In genomic region chr1:43639990-43640794, GRCh38 we compare ENCODE assay signal across 21 cellular contexts. TPM values are rescaled to one million over a fixed set of nuclear protein-coding genes. Genes with fewer than 3 reads are reported as not detected.
A peak's percentile ranks its signal among the peaks of the same experiment; 100 is the strongest.
DNase-seq lines count a peak whose midpoint lies in the region; ATAC-seq, FAIRE-seq and TF ChIP-seq lines count a peak whose summit lies in the region.
"Had no signal": no experiment of that assay in that cellular context is flagged by ENCODE, and none has a peak within 500 bp of the region (broad histone marks: within the 10 kb centered on the region; RNA-seq: fewer than 3 reads in every experiment).

No MANE protein-coding gene starts in this region.

- intact Hi-C loops in Calu3 (cut with micrococcal nuclease; ENCODE audit: unreplicated experiment) (no loop called here), HepG2 (cut with micrococcal nuclease; ENCODE audit: unreplicated experiment) (no loop called here)

- 36% methylated on average over 5 of the region's 5 CpGs for WGBS in HepG2 (ENCODE audit: low lambda C conversion rate)

- no TSS peak for BruUV-seq in Calu3 (replicated peaks; lab: Mats Ljungman, UMichigan)
- BruUV-seq in HepG2 (replicated peaks; lab: Mats Ljungman, UMichigan): no TSS peak

- H3F3A ChIP-seq in GM23338 (replicated peaks; ENCODE audit: low read depth): no peaks in the 10 kb centered on the region
- H3F3A ChIP-seq in neural progenitor cell (ENCODE audit: low read depth): no peaks in the 10 kb centered on the region

- H3K9me3 ChIP-seq in T-helper 17 cell (ENCODE audit: control insufficient read depth, low read length, poor library complexity, severe bottlenecking): no peaks in the 10 kb centered on the region
- H3K9me3 ChIP-seq in HepG2 (ENCODE audit: low read length): no peaks in the 10 kb centered on the region
- no peaks in the 10 kb centered on the region for H3K9me3 ChIP-seq in neural progenitor cell (ENCODE audit: low read depth)
- H3K9me3 ChIP-seq: left ventricle myocardium inferior, SJSA1, vagina had no signal

- H3K9me3 Mint-ChIP-seq in Calu3 (ENCODE audit: low read depth, unreplicated experiment) (no peaks in the 10 kb centered on the region), GM23338 (peaks cover 3% of the 10 kb centered on the region; the same call in 1 of the 3 replicates), immature natural killer cell (no peaks in the 10 kb centered on the region), neural progenitor cell (no peaks in the 10 kb centered on the region)

- H3K4me2 ChIP-seq in GM23338 (no peak overlapping the region), HepG2 (ENCODE audit: low read depth, low read length) (no peak overlapping the region), neural progenitor cell (no peak overlapping the region)

- ATAC-seq in GM23338 (peak; percentile 51), T-helper 17 cell (no peak), HepG2 (peak; percentile 71)
- ATAC-seq: sciatic nerve had no signal

- POLR2A ChIA-PET in HepG2 (lab: Yijun Ruan, JAX): interaction anchor here (1.0 to 2.9 kb wide), 2 partner anchors 8 to 10 kb away, joined by 3 to 15 read pairs; partner anchors contain the start of gene KDM4A

- H3K79me2 ChIP-seq in GM23338 (replicated peaks; ENCODE audit: insufficient read depth) (no peaks in the 10 kb centered on the region), HepG2 (ENCODE audit: insufficient read depth, low read length) (no peaks in the 10 kb centered on the region), neural progenitor cell (ENCODE audit: low read depth) (no peaks in the 10 kb centered on the region)

- H3K4me1 ChIP-seq in GM23338 (ENCODE audit: insufficient read depth): no peaks in the 10 kb centered on the region
- H3K4me1 ChIP-seq in HepG2 (ENCODE audit: insufficient read depth, low read length): peaks cover 27% of the 10 kb centered on the region
- H3K4me1 ChIP-seq in neural progenitor cell: no peaks in the 10 kb centered on the region
- H3K4me1 ChIP-seq: left ventricle myocardium inferior, SJSA1, vagina had no signal

- TF ChIP-seq CTCF in Calu3 (IDR thresholded peaks at IDR 0.05; ENCODE audit: unreplicated experiment) (no peak), GM23338 (conservative IDR thresholded peaks at IDR 0.05; ENCODE audit: low read depth in 2 of 2) (peak in 1 of 2 experiments; percentile 20; a peak in 2 of 4 replicates), HepG2 (CRISPR knock-in tag; IDR thresholded peaks at IDR 0.05) (peak; percentile 46), neural progenitor cell (IDR thresholded peaks at IDR 0.05) (no peak)

- no peaks in the 10 kb centered on the region for H3K36me3 ChIP-seq in GM23338 (ENCODE audit: insufficient read depth)
- no peaks in the 10 kb centered on the region for H3K36me3 ChIP-seq in HepG2 (replicated peaks in 1 of 2; ENCODE audit: control insufficient read depth in 1 of 2, insufficient read depth in 2 of 2, low read length in 2 of 2)
- H3K36me3 ChIP-seq in neural progenitor cell: no peaks in the 10 kb centered on the region
- H3K36me3 ChIP-seq: left ventricle myocardium inferior, SJSA1, vagina had no signal

- no peak for TF ChIP-seq POLR2A in HepG2 (IDR thresholded peaks at IDR 0.05; ENCODE audit: insufficient read depth in 1 of 2, low read depth in 2 of 2, low read length in 2 of 2)

- peaks cover 10% of the 10 kb centered on the region for H3K36me3 Mint-ChIP-seq in Calu3 (ENCODE audit: insufficient read depth, unreplicated experiment)
- H3K36me3 Mint-ChIP-seq in GM23338 (ENCODE audit: low read depth): no peaks in the 10 kb centered on the region
- H3K36me3 Mint-ChIP-seq in T-helper 17 cell (ENCODE audit: low read depth): peaks cover 3% of the 10 kb centered on the region
- no peaks in the 10 kb centered on the region for H3K36me3 Mint-ChIP-seq in immature natural killer cell
- H3K36me3 Mint-ChIP-seq in neural progenitor cell: no peaks in the 10 kb centered on the region

- H4K20me1 ChIP-seq in GM23338 (replicated peaks; ENCODE audit: insufficient read depth) (no peaks in the 10 kb centered on the region), HepG2 (ENCODE audit: insufficient read depth, low read length) (no peaks in the 10 kb centered on the region), neural progenitor cell (ENCODE audit: low read depth) (no peaks in the 10 kb centered on the region)

- TF ChIP-seq EP300 in HepG2 (IDR thresholded peaks at IDR 0.05; ENCODE audit: low read depth in 2 of 2, low read length in 2 of 2) (no peak), HepG2 (CRISPR knock-in tag; IDR thresholded peaks at IDR 0.05; ENCODE audit: borderline replicate concordance) (no peak)

- no peaks in the 10 kb centered on the region for H3K9me2 ChIP-seq in GM23338 (ENCODE audit: insufficient read depth)

- in situ Hi-C loops in HepG2 (cut with HindIII; ENCODE audit: extremely low pct_ligation_motif_present, low pct_unique_long_range_greater_than_20kb): no loop called here

- H3K27me3 ChIP-seq in GM23338 (ENCODE audit: insufficient read depth) (no peaks in the 10 kb centered on the region), HepG2 (ENCODE audit: control insufficient read depth in 1 of 2, insufficient read depth in 2 of 2, low read length in 2 of 2) (peaks cover 2 to 15% of the 10 kb centered on the region in 2 experiments; a peak in 2 of 5 replicates), neural progenitor cell (peaks cover 2% of the 10 kb centered on the region)
- H3K27me3 ChIP-seq: SJSA1, vagina had no signal

- H3K4me3 Mint-ChIP-seq in Calu3 (ENCODE audit: low read depth, unreplicated experiment): no peak overlapping the region
- no peak overlapping the region for H3K4me3 Mint-ChIP-seq in GM23338
- H3K4me3 Mint-ChIP-seq in T-helper 17 cell: no peak overlapping the region
- no peak overlapping the region for H3K4me3 Mint-ChIP-seq in immature natural killer cell
- H3K4me3 Mint-ChIP-seq in neural progenitor cell: no peak overlapping the region

- H3K27ac Mint-ChIP-seq in Calu3 (ENCODE audit: unreplicated experiment) (no peak overlapping the region), GM23338 (no peak overlapping the region), T-helper 17 cell (peak overlapping the region; percentile 83), immature natural killer cell (no peak overlapping the region), neural progenitor cell (no peak overlapping the region)

- no peak overlapping the region for H3K4me3 ChIP-seq in GM23338
- H3K4me3 ChIP-seq in HepG2 (replicated peaks in 1 of 3; ENCODE audit: insufficient read depth in 1 of 3, low read depth in 2 of 3, low read length in 3 of 3): no peak overlapping the region
- no peak overlapping the region for H3K4me3 ChIP-seq in neural progenitor cell
- H3K4me3 ChIP-seq: left ventricle myocardium inferior, SJSA1, vagina had no signal

- CTCF ChIA-PET in Calu3 (lab: Charles Lee): no interaction called here
- CTCF ChIA-PET in HepG2 (lab: Yijun Ruan, JAX; ENCODE audit: low intra/inter-chr PET ratio, low total read pairs): interaction anchor here (0.9 kb wide), 1 partner anchor 111 kb away, joined by 3 read pairs; no protein-coding TSS in a partner anchor

- TF ChIP-seq RAD21 in HepG2 (CRISPR knock-in tag; IDR thresholded peaks at IDR 0.05): no peak

- H3K27me3 Mint-ChIP-seq in Calu3 (ENCODE audit: unreplicated experiment) (no peaks in the 10 kb centered on the region), GM23338 (ENCODE audit: insufficient read depth, low read depth, poor library complexity) (peaks cover 2% of the 10 kb centered on the region), T-helper 17 cell (peaks cover 20% of the 10 kb centered on the region), immature natural killer cell (ENCODE audit: low read depth in 3 of 3) (peaks cover 3% of the 10 kb centered on the region in 3 donors), neural progenitor cell (ENCODE audit: insufficient read depth, low read depth) (peaks cover 4% of the 10 kb centered on the region)

- H3K4me1 Mint-ChIP-seq in Calu3 (ENCODE audit: low read depth, unreplicated experiment) (peaks cover 25% of the 10 kb centered on the region), GM23338 (no peaks in the 10 kb centered on the region), T-helper 17 cell (peaks cover under 1% of the 10 kb centered on the region), immature natural killer cell (no peaks in the 10 kb centered on the region), neural progenitor cell (no peaks in the 10 kb centered on the region)

- H2AFZ ChIP-seq in GM23338 (no peak overlapping the region), HepG2 (ENCODE audit: low read length) (no peak overlapping the region), neural progenitor cell (replicated peaks) (no peak overlapping the region)

- H3K9ac ChIP-seq in HepG2 (ENCODE audit: insufficient read depth, low read depth, low read length) (no peak overlapping the region), neural progenitor cell (no peak overlapping the region)

- peak; percentile 26 for DNase-seq in Calu3
- no peak for DNase-seq in GM23338 (ENCODE audit: low spot score)
- no peak for DNase-seq in T-helper 17 cell
- no peak for DNase-seq in HepG2 (ENCODE audit: low spot score)
- DNase-seq in immature natural killer cell: no peak
- DNase-seq in activated CD4-positive, alpha-beta T cell treated with anti-CD3 and anti-CD28 coated beads, Interleukin-2, amount 50 U/mL, for 1 hour: no peak
- DNase-seq in neural progenitor cell (ENCODE audit: low spot score): no peak
- DNase-seq: AML-193; COR-L47; cortex of kidney; erythroblast; GDM1; left ventricle myocardium inferior; NCI-H1417 treated with DMSO at 0.1 percent for 48 hours; NCI-H524 treated with DMSO at 0.1 percent for 48 hours; OCI-M1; stimulated activated CD4-positive, alpha-beta T cell treated with anti-CD3 and anti-CD28 coated beads, Interleukin-1b, Interleukin-23, amount 100 ng/mL, for 48 hours had no signal

- H3K27ac ChIP-seq in GM23338 (ENCODE audit: low read depth) (no peak overlapping the region), HepG2 (ENCODE audit: extremely low read length, insufficient read depth, low read length) (no peak overlapping the region), neural progenitor cell (no peak overlapping the region)
- H3K27ac ChIP-seq: left ventricle myocardium inferior, SJSA1, vagina had no signal

- no peak for FAIRE-seq in HepG2 (lab: Jason Lieb, UNC)
- FAIRE-seq: HTR-8/SVneo had no signal

RNA-seq across cellular contexts. Expression of gene KDM4A, which starts 9.8 kb away (rescaled TPM):
- 46.4 and 47.9 TPM in 2 replicates for total RNA-seq in Calu3 (2022)
- total RNA-seq in GM23338 (2014; rRNA removed; shearing (Covaris generic)): 97.7 and 106 TPM in 2 replicates
- 47.7 and 52.2 TPM in 2 replicates for polyA plus RNA-seq in GM23338 (2016; fragmentation: Nextera tagmentation; extraction: Ambion mirVana)
- total RNA-seq in T-helper 17 cell: 10 to 100 TPM; 37.2 to 37.5 TPM
- 20.9 and 27.4 TPM in 2 replicates for total RNA-seq in HepG2 (2016; rRNA removed; fragmentation: Illumina TruSeq; extraction: Trizol)
- total RNA-seq in HepG2 (2016; cell fraction: cytosol; rRNA removed; fragmentation: Illumina TruSeq; extraction: Trizol; ENCODE audit: low read depth): 2.7 and 3.3 TPM in 2 replicates
- total RNA-seq in HepG2 (2016; cell fraction: insoluble cytoplasmic fraction; rRNA removed; fragmentation: Illumina TruSeq; extraction: Trizol): 21.8 and 25.6 TPM in 2 replicates
- 7.4 and 7.7 TPM in 2 replicates for total RNA-seq in HepG2 (2016; cell fraction: membrane; rRNA removed; fragmentation: Illumina TruSeq; extraction: Trizol)
- total RNA-seq in HepG2 (2016; cell fraction: nucleus; rRNA removed; fragmentation: Illumina TruSeq; extraction: Trizol): 17.4 and 18.8 TPM in 2 replicates
- 8.7 and 9.7 TPM in 2 replicates for polyA plus RNA-seq in HepG2 (2011; rRNA removed)
- polyA plus RNA-seq in HepG2 (2011; cell fraction: cytosol; rRNA removed): 5.2 and 7.2 TPM in 2 replicates
- polyA plus RNA-seq in HepG2 (2011; cell fraction: nucleus; rRNA removed): 7.6 and 9.7 TPM in 2 replicates
- polyA plus RNA-seq in HepG2 (2012): 8.7 and 12.1 TPM in 2 replicates
- polyA plus RNA-seq in HepG2 (2016; cell fraction: cytosol; fragmentation: Illumina TruSeq; extraction: Trizol; ENCODE audit: low read depth): 0.76 and 0.90 TPM in 2 replicates
- polyA plus RNA-seq in HepG2 (2016; cell fraction: insoluble cytoplasmic fraction; fragmentation: Illumina TruSeq; extraction: Trizol; ENCODE audit: low read depth): 15.7 and 20.7 TPM in 2 replicates
- 2.3 and 2.4 TPM in 2 replicates for polyA plus RNA-seq in HepG2 (2016; cell fraction: membrane; fragmentation: Illumina TruSeq; extraction: Trizol; ENCODE audit: low read depth)
- polyA plus RNA-seq in HepG2 (2016; cell fraction: nucleus; fragmentation: Illumina TruSeq; extraction: Trizol; ENCODE audit: insufficient read depth, low read depth): 15.9 and 19.8 TPM in 2 replicates
- 12.2 and 36.0 TPM in 2 replicates for polyA minus RNA-seq in HepG2 (2011; rRNA and poly(A)+ RNA removed; ENCODE audit: low replicate concordance)
- polyA minus RNA-seq in HepG2 (2011; cell fraction: cytosol; rRNA and poly(A)+ RNA removed): 5.9 and 8.2 TPM in 2 replicates
- polyA minus RNA-seq in HepG2 (2011; cell fraction: nucleus; rRNA and poly(A)+ RNA removed): 22.1 and 29.7 TPM in 2 replicates
- 10 to 100 TPM in 1 of 3 donors, 1 to 10 TPM in 2; 2.1 to 14.1 (median 6.7) TPM for polyA plus RNA-seq in immature natural killer cell
- total RNA-seq in neural progenitor cell (ENCODE audit: low replicate concordance): 58.6 and 64.7 TPM in 2 replicates
